ENCODE assay signal across 12 cellular contexts in the genomic region with DNA sequence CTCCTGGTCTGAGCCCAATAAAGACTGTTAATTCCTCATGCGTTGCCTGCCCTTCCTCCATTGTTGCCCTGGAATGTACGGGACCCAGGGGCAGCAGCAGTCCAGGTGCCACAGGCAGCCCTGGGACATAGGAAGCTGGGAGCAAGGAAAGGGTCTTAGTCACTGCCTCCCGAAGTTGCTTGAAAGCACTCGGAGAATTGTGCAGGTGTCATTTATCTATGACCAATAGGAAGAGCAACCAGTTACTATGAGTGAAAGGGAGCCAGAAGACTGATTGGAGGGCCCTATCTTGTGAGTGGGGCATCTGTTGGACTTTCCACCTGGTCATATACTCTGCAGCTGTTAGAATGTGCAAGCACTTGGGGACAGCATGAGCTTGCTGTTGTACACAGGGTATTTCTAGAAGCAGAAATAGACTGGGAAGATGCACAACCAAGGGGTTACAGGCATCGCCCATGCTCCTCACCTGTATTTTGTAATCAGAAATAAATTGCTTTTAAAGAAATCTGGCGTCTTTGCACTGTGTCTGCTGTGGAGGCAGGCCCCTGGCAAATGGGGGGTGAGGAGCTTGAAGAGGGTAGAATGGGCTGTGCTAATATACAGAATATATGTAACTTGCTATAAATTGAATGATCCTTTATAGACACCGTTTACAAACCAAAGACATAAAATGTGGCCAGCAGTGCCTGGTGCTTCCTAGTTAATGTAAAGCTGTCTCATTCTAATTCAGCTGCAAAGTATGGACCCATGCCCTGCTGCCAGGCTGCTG. TPM values are rescaled to one million over a fixed set of nuclear protein-coding genes. Genes with fewer than 3 reads are reported as not detected.
DNase-seq lines count a peak whose midpoint lies in the region; TF ChIP-seq lines count a peak whose summit lies in the region.
"Had no signal": no experiment of that assay in that cellular context is flagged by ENCODE, and none has a peak within 500 bp of the region (broad histone marks: within the 10 kb centered on the region; RNA-seq: fewer than 3 reads in every experiment).

No MANE protein-coding gene starts in this region.

- WGBS in testis, 2 donors = 63 to 67% methylated on average over 7 of the region's 7 CpGs

- H3K27me3 Mint-ChIP-seq in activated naive CD4-positive, alpha-beta T cell treated with anti-CD3 and anti-CD28 coated beads, Interleukin-2, amount 10 ng/mL, durations not matched to agents 7 days and 5 days = peaks cover 8% of the 10 kb centered on the region
- H3K27me3 Mint-ChIP-seq in brain = peaks cover 21% of the 10 kb centered on the region

- H3K9ac ChIP-seq in OCI-LY1 (ENCODE audit: low read length) = no peak overlapping the region

- H3K4me3 ChIP-seq in OCI-LY1 (ENCODE audit: low read depth, low read length, poor library complexity, severe bottlenecking) (no peak overlapping the region), testis (no peak overlapping the region), tibial artery (no peak overlapping the region)
- H3K4me3 ChIP-seq: prostate gland had no signal

- no peaks in the 10 kb centered on the region for H3K9me2 ChIP-seq in OCI-LY1 (ENCODE audit: low read depth, low read length)

- no peak for DNase-seq in activated naive CD4-positive, alpha-beta T cell treated with anti-CD3 and anti-CD28 coated beads, Interleukin-2, amount 10 ng/mL, durations not matched to agents 7 days and 5 days
- no peak for DNase-seq in activated naive CD4-positive, alpha-beta T cell treated with Interleukin-2 at 50 U/mL for 16 hours
- DNase-seq in stimulated activated CD8-positive, alpha-beta memory T cell treated with anti-CD3 and anti-CD28 coated beads, Interleukin-4, amount 100 ng/mL, for 48 hours = peak; percentile 44
- no peak for DNase-seq in testis
- DNase-seq in HT-29 (ENCODE audit: low spot score) = no peak
- no peak for DNase-seq in tibial artery
- DNase-seq: activated CD4-positive, alpha-beta T cell treated with anti-CD3 and anti-CD28 coated beads for 4 hours; kidney glomerular epithelial cell; RPMI8226 had no signal

- peak overlapping the region; percentile 84 for H3K27ac ChIP-seq in OCI-LY1 (ENCODE audit: low read depth, low read length, poor library complexity, severe bottlenecking)
- no peak overlapping the region for H3K27ac ChIP-seq in testis
- H3K27ac ChIP-seq in tibial artery = no peak overlapping the region
- H3K27ac ChIP-seq: prostate gland had no signal

- peak overlapping the region; percentile 2 for H3K4me3 Mint-ChIP-seq in activated naive CD4-positive, alpha-beta T cell treated with anti-CD3 and anti-CD28 coated beads, Interleukin-2, amount 10 ng/mL, durations not matched to agents 7 days and 5 days
- H3K4me3 Mint-ChIP-seq in brain = peak overlapping the region in 3 of 5 experiments; percentile 21 to 68 (median 47)

- H3K27me3 ChIP-seq in OCI-LY1 (ENCODE audit: insufficient read depth, low read length) = no peaks in the 10 kb centered on the region
- H3K27me3 ChIP-seq in testis = no peaks in the 10 kb centered on the region
- no peaks in the 10 kb centered on the region for H3K27me3 ChIP-seq in tibial artery

- H3K4me1 ChIP-seq in OCI-LY1 (ENCODE audit: insufficient read depth, low read length, severe bottlenecking) (peaks cover 33% of the 10 kb centered on the region), testis (peaks cover 13% of the 10 kb centered on the region), tibial artery (peaks cover 0 to 36% (median 31%) of the 10 kb centered on the region in 4 donors)

- no peak overlapping the region for H3K4me2 ChIP-seq in OCI-LY1 (ENCODE audit: low read length)

- no peaks in the 10 kb centered on the region for H3K9me3 Mint-ChIP-seq in activated naive CD4-positive, alpha-beta T cell treated with anti-CD3 and anti-CD28 coated beads, Interleukin-2, amount 10 ng/mL, durations not matched to agents 7 days and 5 days
- peaks cover 0 to 12% (median 3%) of the 10 kb centered on the region in 5 experiments for H3K9me3 Mint-ChIP-seq in brain

- H2AFZ ChIP-seq in OCI-LY1 (ENCODE audit: low read length) = no peak overlapping the region

- peaks cover 59% of the 10 kb centered on the region for H3K4me1 Mint-ChIP-seq in activated naive CD4-positive, alpha-beta T cell treated with anti-CD3 and anti-CD28 coated beads, Interleukin-2, amount 10 ng/mL, durations not matched to agents 7 days and 5 days
- peaks cover 39% of the 10 kb centered on the region for H3K4me1 Mint-ChIP-seq in brain

- H3F3A ChIP-seq in OCI-LY1 (ENCODE audit: insufficient read depth, low read length) = peaks cover 18% of the 10 kb centered on the region

- peaks cover 29% of the 10 kb centered on the region for H3K79me2 ChIP-seq in OCI-LY1 (ENCODE audit: insufficient read depth, low read length)

- no peak for TF ChIP-seq POLR2A in testis (IDR thresholded peaks at IDR 0.05)

- CTCF ChIA-PET in activated naive CD4-positive, alpha-beta T cell treated with anti-CD3 and anti-CD28 coated beads, Interleukin-2, amount 10 ng/mL, durations not matched to agents 7 days and 5 days (lab: Charles Lee) = interaction anchor here (1.2 to 1.3 kb wide), 2 partner anchors 11 to 55 kb away, joined by 3 to 4 read pairs; no protein-coding TSS in a partner anchor

- H3K36me3 ChIP-seq in OCI-LY1 (ENCODE audit: insufficient read depth, low read length) (peaks cover 69% of the 10 kb centered on the region), testis (ENCODE audit: low read depth, missing control alignments) (no peaks in the 10 kb centered on the region), tibial artery (peaks cover 32 to 48% (median 41%) of the 10 kb centered on the region in 3 donors)

- TF ChIP-seq CTCF in OCI-LY1 (IDR thresholded peaks at IDR 0.05; ENCODE audit: low read length) (no peak), brain (conservative IDR thresholded peaks at IDR 0.05) (no peak), testis (IDR thresholded peaks at IDR 0.05) (no peak), tibial artery (IDR thresholded peaks at IDR 0.05) (no peak)

- H3K9me3 ChIP-seq in OCI-LY1 (ENCODE audit: low read length) (no peaks in the 10 kb centered on the region), testis (no peaks in the 10 kb centered on the region), tibial artery (no peaks in the 10 kb centered on the region)
- H3K9me3 ChIP-seq: prostate gland had no signal

- peaks cover 70% of the 10 kb centered on the region for H3K36me3 Mint-ChIP-seq in activated naive CD4-positive, alpha-beta T cell treated with anti-CD3 and anti-CD28 coated beads, Interleukin-2, amount 10 ng/mL, durations not matched to agents 7 days and 5 days
- H3K36me3 Mint-ChIP-seq in brain = peaks cover 66% of the 10 kb centered on the region

- peak overlapping the region; percentile 83 for H3K27ac Mint-ChIP-seq in activated naive CD4-positive, alpha-beta T cell treated with anti-CD3 and anti-CD28 coated beads, Interleukin-2, amount 10 ng/mL, durations not matched to agents 7 days and 5 days
- peak overlapping the region in 4 of 5 experiments; percentile 26 to 94 (median 86) for H3K27ac Mint-ChIP-seq in brain

- intact Hi-C loops in testis (cut with DNase I; ENCODE audit: low total_unique reads) = no loop called here
- intact Hi-C loops in tibial artery (cut with DNase I; ENCODE audit: low total_unique reads) = loop anchor here (10.0 kb wide), 1 partner anchor 183 kb away; the partner anchor contains the start of gene PRMT1

- no peaks in the 10 kb centered on the region for H4K20me1 ChIP-seq in OCI-LY1 (ENCODE audit: insufficient read depth, low read length)

RNA-seq across cellular contexts. Expression of gene RPS11, which starts 4.2 kb away (rescaled TPM):
- 6,171 TPM for polyA plus RNA-seq in brain (ENCODE audit: insufficient read depth, low read depth, low replicate concordance)
- 1,000 to 10,000 TPM; 1,958 to 3,437 TPM for total RNA-seq in testis
- 2,108 TPM for polyA plus RNA-seq in testis (ENCODE audit: insufficient read depth, low read depth, low replicate concordance)
- total RNA-seq in HT-29 (2014; rRNA removed; shearing (Covaris generic)) = 5,724 and 5,984 TPM in 2 replicates

RNA-seq across cellular contexts. Expression of gene RPL13A, which starts 4.6 kb away (rescaled TPM):
- polyA plus RNA-seq in brain (ENCODE audit: insufficient read depth, low read depth, low replicate concordance) (2,708 TPM), testis (ENCODE audit: insufficient read depth, low read depth, low replicate concordance) (1,193 TPM)
- 1,000 to 10,000 TPM; 1,063 to 1,721 TPM for total RNA-seq in testis
- total RNA-seq in HT-29 (2014; rRNA removed; shearing (Covaris generic)) = 7,406 and 7,983 TPM in 2 replicates

RNA-seq across cellular contexts. Expression of gene FLT3LG, which starts 18.0 kb away (rescaled TPM):
- 8.0 TPM for polyA plus RNA-seq in brain (ENCODE audit: insufficient read depth, low read depth, low replicate concordance)
- total RNA-seq in testis = 1 to 10 TPM; 3.0 to 4.6 TPM
- polyA plus RNA-seq in testis (ENCODE audit: insufficient read depth, low read depth, low replicate concordance) = 7.1 TPM
- total RNA-seq in HT-29 (2014; rRNA removed; shearing (Covaris generic)) = 1.6 and 2.1 TPM in 2 replicates

RNA-seq across cellular contexts. Expression of gene FCGRT, which starts 20.5 kb away (rescaled TPM):
- 80.4 TPM for polyA plus RNA-seq in brain (ENCODE audit: insufficient read depth, low read depth, low replicate concordance)
- total RNA-seq in testis = 10 to 100 TPM; 52.8 to 76.9 TPM
- polyA plus RNA-seq in testis (ENCODE audit: insufficient read depth, low read depth, low replicate concordance) = 130 TPM
- 150 and 176 TPM in 2 replicates for total RNA-seq in HT-29 (2014; rRNA removed; shearing (Covaris generic))

RNA-seq across cellular contexts. Expression of gene RCN3, which starts 35.8 kb away (rescaled TPM):
- polyA plus RNA-seq in brain (ENCODE audit: insufficient read depth, low read depth, low replicate concordance) = 14.2 TPM
- 10 to 100 TPM; 19.9 TPM for total RNA-seq in testis
- polyA plus RNA-seq in testis (ENCODE audit: insufficient read depth, low read depth, low replicate concordance) = 42.1 TPM
- 17.6 and 25.6 TPM in 2 replicates for total RNA-seq in HT-29 (2014; rRNA removed; shearing (Covaris generic))
